In the genomic region with DNA sequence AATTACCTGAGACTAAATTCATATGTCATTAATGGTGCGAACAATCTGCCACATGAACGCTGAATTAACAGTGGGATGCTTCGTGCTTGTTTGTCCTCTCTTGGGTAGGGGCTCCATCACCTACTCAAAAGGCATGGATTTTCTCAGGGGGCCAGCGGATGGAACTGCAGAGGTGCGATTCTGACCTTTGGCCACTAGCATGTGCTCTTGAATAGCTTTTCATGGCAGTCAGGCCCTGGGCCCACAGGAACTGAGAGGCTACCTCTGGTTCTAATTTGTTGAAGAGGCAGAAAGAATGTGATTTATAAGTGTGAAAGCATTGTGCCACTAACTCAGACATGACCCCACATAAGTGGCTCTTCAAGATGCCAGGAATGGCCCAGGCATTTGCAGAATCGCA, we compare ENCODE assay signal across 8 cellular contexts.
DNase-seq lines count a peak whose midpoint lies in the region; ATAC-seq and TF ChIP-seq lines count a peak whose summit lies in the region.

No MANE protein-coding gene starts in this region.

- no peaks in the 10 kb centered on the region for H3K27me3 Mint-ChIP-seq in osteocyte (ENCODE audit: unreplicated experiment)

- no peaks in the 10 kb centered on the region for H3K27me3 ChIP-seq in MG63
- H3K27me3 ChIP-seq in colonic mucosa, result no peaks in the 10 kb centered on the region

- no peak overlapping the region for H3K27ac ChIP-seq in colonic mucosa

- no peak for ATAC-seq in HG02970 (IDR thresholded peaks at IDR 0.05; ENCODE audit: low FRiP score, unreplicated experiment)
- no peak for ATAC-seq in HG02623 (IDR thresholded peaks at IDR 0.05; ENCODE audit: unreplicated experiment)

- no peaks in the 10 kb centered on the region for H3K9me3 Mint-ChIP-seq in osteocyte (ENCODE audit: unreplicated experiment)

- H3K4me1 ChIP-seq in colonic mucosa, result no peaks in the 10 kb centered on the region

- no peak overlapping the region for H3K27ac Mint-ChIP-seq in osteocyte (ENCODE audit: unreplicated experiment)

- intact Hi-C loops in colonic mucosa (cut with DNase I), result loop anchor here (5.0 kb wide), 1 partner anchor 486 kb away; no protein-coding TSS in a partner anchor

- H3K4me1 Mint-ChIP-seq in osteocyte (ENCODE audit: unreplicated experiment), result no peaks in the 10 kb centered on the region

- H3K36me3 Mint-ChIP-seq in osteocyte (ENCODE audit: unreplicated experiment), result no peaks in the 10 kb centered on the region

- no peaks in the 10 kb centered on the region for H3K9me3 ChIP-seq in MG63
- no peaks in the 10 kb centered on the region for H3K9me3 ChIP-seq in colonic mucosa

- H3K4me3 ChIP-seq in MG63 (no peak overlapping the region), colonic mucosa (no peak overlapping the region)

- in situ Hi-C loops in GM13976 (cut with MboI; ENCODE audit: low sequenced_read_pairs, unreplicated experiment), result no loop called here

- H3K36me3 ChIP-seq in MG63 (no peaks in the 10 kb centered on the region), colonic mucosa (no peaks in the 10 kb centered on the region)

- DNase-seq in AG08395 (ENCODE audit: low spot score) (peak; percentile 79), GM13976 (ENCODE audit: low spot score) (peak; percentile 17), MG63 (peak; percentile 43), colonic mucosa (no peak), osteocyte (ENCODE audit: extremely low spot score, unreplicated experiment) (no peak), NCI-H2081 treated with DMSO at 0.1 percent for 48 hours (lab: John Stamatoyannopoulos, UW) (no peak)

- no peak overlapping the region for H3K4me3 Mint-ChIP-seq in osteocyte (ENCODE audit: unreplicated experiment)

- peak; percentile 27 for TF ChIP-seq CTCF in GM13976 (IDR thresholded peaks at IDR 0.05; ENCODE audit: borderline replicate concordance, control extremely low read depth, extremely low read depth, insufficient read depth, missing control alignments)
- TF ChIP-seq CTCF in colonic mucosa (IDR thresholded peaks at IDR 0.05), result peak; percentile 40
- TF ChIP-seq CTCF in osteocyte (IDR thresholded peaks at IDR 0.05), result peak; percentile 42

- H3K9ac ChIP-seq in colonic mucosa (ENCODE audit: low read depth in 2 of 2, low read length in 2 of 2), result no peak overlapping the region

Comparison
In these comparisons a context has a peak if more than half of its experiments do, and no peak if none do; other contexts are left out.
1. DNase-seq: peak in AG08395 (single experiment), GM13976 (single experiment) and MG63 (single experiment); none in colonic mucosa (single experiment), osteocyte (single experiment) and NCI-H2081 treated with DMSO at 0.1 percent for 48 hours (single experiment).
2. Peak in every context shown above with its lines, with median percentiles within 50 percentile points of each other: CTCF ChIP-seq.